Comparison of ENCODE assay signal across 8 cellular contexts in genomic region chr22:40855104-40855959, GRCh38. TPM values are rescaled to one million over a fixed set of nuclear protein-coding genes. Genes with fewer than 3 reads are reported as not detected.
DNase-seq lines count a peak whose midpoint lies in the region; ATAC-seq and TF ChIP-seq lines count a peak whose summit lies in the region.

No MANE protein-coding gene starts in this region.

- peaks cover 68% of the 10 kb centered on the region for H3K4me1 ChIP-seq in psoas muscle

- peaks cover 0 to 10% of the 10 kb centered on the region in 2 donors for H3K36me3 ChIP-seq in psoas muscle (ENCODE audit: insufficient read depth in 1 of 2, low read depth in 1 of 2)

- peak overlapping the region; percentile 93 for H3K4me3 ChIP-seq in AG09309 (ENCODE audit: control insufficient read depth, low read depth, low read length)
- H3K4me3 ChIP-seq in HL-60 (replicated peaks; ENCODE audit: insufficient read depth, low read length), result peak overlapping the region; percentile 95
- peak overlapping the region; percentile 99 for H3K4me3 ChIP-seq in fibroblast of the aortic adventitia (ENCODE audit: low read depth, low read length)
- peak overlapping the region; percentile 96 for H3K4me3 ChIP-seq in psoas muscle

- no peaks in the 10 kb centered on the region for H3K9me3 ChIP-seq in psoas muscle

- intact Hi-C loops in psoas muscle (cut with DNase I), result no loop called here

- no peaks in the 10 kb centered on the region for H3K27me3 ChIP-seq in HL-60 (ENCODE audit: insufficient read depth, poor library complexity, severe bottlenecking)
- H3K27me3 ChIP-seq in psoas muscle (ENCODE audit: insufficient read depth in 3 of 3, low read length in 2 of 3), result no peaks in the 10 kb centered on the region

- ATAC-seq in psoas muscle (no peak), GM21528 (IDR thresholded peaks at IDR 0.05; ENCODE audit: low FRiP score, unreplicated experiment) (no peak), HG03045 (IDR thresholded peaks at IDR 0.05; ENCODE audit: unreplicated experiment) (no peak)

- H3K27ac ChIP-seq in HL-60 (replicated peaks) (peak overlapping the region; percentile 96), psoas muscle (peak overlapping the region; percentile 98)

- no peak for TF ChIP-seq CTCF in AG09309 (IDR thresholded peaks at IDR 0.05; ENCODE audit: control insufficient read depth, insufficient read depth, low read depth, low read length, missing control alignments)
- no peak for TF ChIP-seq CTCF in HL-60 (IDR thresholded peaks at IDR 0.05; ENCODE audit: insufficient read depth, low read length)
- no peak for TF ChIP-seq CTCF in fibroblast of the aortic adventitia (IDR thresholded peaks at IDR 0.05; ENCODE audit: insufficient read depth, low read length)
- no peak for TF ChIP-seq CTCF in psoas muscle (IDR thresholded peaks at IDR 0.05)

- WGBS in psoas muscle, 3 donors, result 25 to 32% (median 29%) methylated on average over 19 of the region's 19 CpGs

- no peak for DNase-seq in AG09309 (ENCODE audit: low read depth)
- DNase-seq in HL-60 (ENCODE audit: low read depth in 1 of 2, low spot score in 1 of 2), result peak; percentile 29 to 30
- DNase-seq in activated CD4-positive, alpha-beta T cell treated with anti-CD3 and anti-CD28 coated beads, Interleukin-2, amount 50 U/mL, for 48 hours, result peak; percentile 4 to 16
- peak; percentile 36 for DNase-seq in fibroblast of the aortic adventitia (ENCODE audit: low read depth)
- peak; percentile 14 to 53 for DNase-seq in psoas muscle
- DNase-seq in activated CD8-positive, alpha-beta memory T cell treated with anti-CD3 and anti-CD28 coated beads, Interleukin-2, amount 50 U/mL, for 4 hours, result no peak

RNA-seq across cellular contexts. Expression of gene ST13, which starts 1.1 kb away (rescaled TPM):
- total RNA-seq in fibroblast of the aortic adventitia (ENCODE audit: low replicate concordance), result 154 and 514 TPM in 2 replicates
- 100 to 1,000 TPM; 262 to 316 (median 296) TPM for total RNA-seq in psoas muscle
- 100 to 1,000 TPM; 166 to 456 (median 189) TPM for polyA plus RNA-seq in psoas muscle

RNA-seq across cellular contexts. Expression of gene XPNPEP3, which starts 1.6 kb away (rescaled TPM):
- 10.4 and 17.4 TPM in 2 replicates for total RNA-seq in fibroblast of the aortic adventitia (ENCODE audit: low replicate concordance)
- 10 to 100 TPM in 3 of 4 donors, 1 to 10 TPM in 1; 9.8 to 16.3 (median 11.2) TPM for total RNA-seq in psoas muscle
- polyA plus RNA-seq in psoas muscle, result 10 to 100 TPM in 1 of 3 donors, 1 to 10 TPM in 2; 3.3 to 12.9 (median 7.9) TPM

RNA-seq across cellular contexts. Expression of gene DNAJB7, which starts 6.6 kb away (rescaled TPM):
- total RNA-seq in fibroblast of the aortic adventitia (ENCODE audit: low replicate concordance) (not detected in 2 replicates), psoas muscle (not detected)
- polyA plus RNA-seq in psoas muscle, result under 1 TPM in 2 of 3 donors, not detected in 1; 0.01 to 0.03 TPM

RNA-seq across cellular contexts. Expression of gene SLC25A17, which starts 36.2 kb away (rescaled TPM):
- total RNA-seq in fibroblast of the aortic adventitia (ENCODE audit: low replicate concordance) (8.6 and 25.8 TPM in 2 replicates), psoas muscle (1 to 10 TPM; 2.7 to 6.2 (median 3.7) TPM)
- 10 to 100 TPM in 1 of 3 donors, 1 to 10 TPM in 2; 4.6 to 16.3 (median 6.8) TPM for polyA plus RNA-seq in psoas muscle

Comparison
In these comparisons a context has a peak if more than half of its experiments do, and no peak if none do; other contexts are left out.
1. DNase-seq: peak in HL-60 (2 of 2), activated CD4-positive, alpha-beta T cell treated with anti-CD3 and anti-CD28 coated beads, Interleukin-2, amount 50 U/mL, for 48 hours (2 of 2), fibroblast of the aortic adventitia (single experiment) and psoas muscle (2 of 2); none in AG09309 (single experiment) and activated CD8-positive, alpha-beta memory T cell treated with anti-CD3 and anti-CD28 coated beads, Interleukin-2, amount 50 U/mL, for 4 hours (single experiment).
2. Peak in every context shown above with its lines, with median percentiles within 50 percentile points of each other: H3K4me3 ChIP-seq.